In the genomic region with DNA sequence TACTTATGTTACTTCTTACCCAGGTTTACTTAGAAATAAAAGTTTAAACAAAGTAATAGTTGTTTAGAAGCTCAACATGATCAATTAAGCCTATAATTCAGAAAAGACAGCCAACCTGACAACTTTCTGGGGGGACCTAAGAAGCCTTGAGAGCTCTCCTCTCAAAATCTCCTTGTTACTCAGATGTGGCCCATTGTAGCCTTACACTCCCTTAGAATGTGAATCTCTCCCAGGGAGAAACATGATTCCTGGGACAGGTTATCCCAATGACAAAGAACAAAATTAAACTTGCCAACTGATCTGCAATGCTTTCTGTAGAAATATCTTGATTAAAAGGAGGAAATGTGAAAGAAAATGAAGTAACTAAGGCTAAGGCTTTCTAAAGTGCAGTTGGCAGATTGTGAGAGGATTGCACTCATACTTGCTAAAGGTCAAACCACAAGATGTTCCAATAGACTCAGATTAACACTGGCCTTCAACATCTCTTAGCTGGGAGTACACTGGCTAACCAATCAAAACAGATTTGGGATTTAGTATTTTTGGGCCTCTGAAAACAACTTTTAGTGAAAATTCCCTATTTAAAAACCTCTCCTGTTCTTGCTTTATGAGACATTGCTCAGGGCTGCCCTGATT, we compare ENCODE assay signal across 8 cellular contexts.
DNase-seq lines count a peak whose midpoint lies in the region; ATAC-seq and TF ChIP-seq lines count a peak whose summit lies in the region.
"Had no signal": no experiment of that assay in that cellular context is flagged by ENCODE, and none has a peak within 500 bp of the region (broad histone marks: within the 10 kb centered on the region; RNA-seq: fewer than 3 reads in every experiment).

No MANE protein-coding gene starts in this region.

- no peak overlapping the region for H2AFZ ChIP-seq in smooth muscle cell (ENCODE audit: low read depth)

- TF ChIP-seq CTCF in smooth muscle cell (IDR thresholded peaks at IDR 0.05; ENCODE audit: borderline replicate concordance, insufficient read depth, poor library complexity, severe bottlenecking): no peak

- peak; percentile 45 for ATAC-seq in GM18868 (IDR thresholded peaks at IDR 0.05; ENCODE audit: unreplicated experiment)

- no peak overlapping the region for H3K4me3 ChIP-seq in smooth muscle cell

- no peak overlapping the region for H3K27ac ChIP-seq in smooth muscle cell (ENCODE audit: low read depth)

- no peaks in the 10 kb centered on the region for H3K9me3 ChIP-seq in smooth muscle cell (replicated peaks; ENCODE audit: low read depth)

- no peaks in the 10 kb centered on the region for H3F3A ChIP-seq in smooth muscle cell (ENCODE audit: low read depth)

- no peaks in the 10 kb centered on the region for H4K20me1 ChIP-seq in smooth muscle cell (ENCODE audit: low read depth)

- no peaks in the 10 kb centered on the region for H3K79me2 ChIP-seq in smooth muscle cell (ENCODE audit: low read depth)

- peak; percentile 52 for DNase-seq in NCI-H82 (lab: John Stamatoyannopoulos, UW)
- DNase-seq in fibroblast of gingiva (ENCODE audit: low read depth): peak; percentile 93
- DNase-seq in smooth muscle cell (lab: John Stamatoyannopoulos, UW; ENCODE audit: unreplicated experiment): no peak
- no peak for DNase-seq in cerebellar nuclear complex (lab: John Stamatoyannopoulos, UW)
- DNase-seq in NCI-H1092 treated with DMSO at 0.1 percent for 48 hours (lab: John Stamatoyannopoulos, UW): no peak
- no peak for DNase-seq in NCI-H526 (lab: John Stamatoyannopoulos, UW)
- DNase-seq: dermis blood vessel endothelial cell had no signal

- H3K27me3 ChIP-seq in smooth muscle cell (ENCODE audit: low read depth): peaks cover 8% of the 10 kb centered on the region

- H3K9ac ChIP-seq in smooth muscle cell (ENCODE audit: low read depth): no peak overlapping the region

- H3K4me2 ChIP-seq in smooth muscle cell: peak overlapping the region; percentile 29

- H3K4me1 ChIP-seq in smooth muscle cell (ENCODE audit: low read depth): no peaks in the 10 kb centered on the region

- H3K36me3 ChIP-seq in smooth muscle cell (ENCODE audit: low read depth): no peaks in the 10 kb centered on the region

Comparison
In these comparisons a context has a peak if more than half of its experiments do, and no peak if none do; other contexts are left out.
1. DNase-seq: peak in NCI-H82 (single experiment) and fibroblast of gingiva (single experiment); none in smooth muscle cell (single experiment), cerebellar nuclear complex (0 of 2), NCI-H1092 treated with DMSO at 0.1 percent for 48 hours (single experiment) and NCI-H526 (0 of 2).